In genomic region chr3:25840099-25840498, GRCh38 we compare ENCODE assay signal across 24 cellular contexts. TPM values are rescaled to one million over a fixed set of nuclear protein-coding genes. Genes with fewer than 3 reads are reported as not detected.
DNase-seq lines count a peak whose midpoint lies in the region; ATAC-seq, FAIRE-seq and TF ChIP-seq lines count a peak whose summit lies in the region.
"Had no signal": no experiment of that assay in that cellular context is flagged by ENCODE, and none has a peak within 500 bp of the region (broad histone marks: within the 10 kb centered on the region; RNA-seq: fewer than 3 reads in every experiment).

No MANE protein-coding gene starts in this region.

- TF ChIP-seq EP300 in A549 (IDR thresholded peaks at IDR 0.05) (no peak), K562 (IDR thresholded peaks at IDR 0.05; ENCODE audit: low read length) (no peak)

- CTCF ChIA-PET in A549 (lab: Yijun Ruan, JAX): no interaction called here
- CTCF ChIA-PET in IMR-90 (lab: Yijun Ruan, JAX): no interaction called here
- CTCF ChIA-PET in K562 (lab: Yijun Ruan, JAX; ENCODE audit: low intra/inter-chr PET ratio): interaction anchor here (0.6 kb wide), 1 partner anchor 427 kb away, joined by 3 read pairs; no protein-coding TSS in a partner anchor
- CTCF ChIA-PET in CD8-positive, alpha-beta T cell (lab: Charles Lee): no interaction called here

- no peak overlapping the region for H2BK5ac ChIP-seq in IMR-90 (ENCODE audit: low read depth, low read length, poor library complexity, severe bottlenecking)

- H2AFZ ChIP-seq in IMR-90 (replicated peaks; ENCODE audit: low read length, poor library complexity): no peak overlapping the region
- H2AFZ ChIP-seq in K562 (ENCODE audit: low read depth, low read length): no peak overlapping the region

- peaks cover 3% of the 10 kb centered on the region for H3K9me3 Mint-ChIP-seq in CD8-positive, alpha-beta T cell
- H3K9me3 Mint-ChIP-seq: CD4-positive, alpha-beta T cell had no signal

- TF ChIP-seq POLR2A in A549 (IDR thresholded peaks at IDR 0.05; ENCODE audit: low read length): no peak
- TF ChIP-seq POLR2A in IMR-90 (IDR thresholded peaks at IDR 0.05; ENCODE audit: low read depth, low read length): no peak
- TF ChIP-seq POLR2A in K562 (conservative IDR thresholded peaks at IDR 0.05): no peak

- intact Hi-C loops in IMR-90 (cut with micrococcal nuclease): loop anchor here (10.0 kb wide), 1 partner anchor 1435 kb away; no protein-coding TSS in a partner anchor
- intact Hi-C loops in K562 (cut with micrococcal nuclease): loop anchor here (5.0 kb wide), 1 partner anchor 872 kb away; no protein-coding TSS in a partner anchor
- intact Hi-C loops in CD8-positive, alpha-beta T cell (cut with DNase I, micrococcal nuclease): no loop called here

- no peaks in the 10 kb centered on the region for H3K36me3 ChIP-seq in IMR-90 (ENCODE audit: control insufficient read depth, insufficient read depth, low read length)
- no peaks in the 10 kb centered on the region for H3K36me3 ChIP-seq in K562 (ENCODE audit: control insufficient read depth, insufficient read depth, low read length)
- no peaks in the 10 kb centered on the region for H3K36me3 ChIP-seq in CD8-positive, alpha-beta T cell (ENCODE audit: insufficient read depth, low read length)

- no peaks in the 10 kb centered on the region for H3K36me3 Mint-ChIP-seq in CD8-positive, alpha-beta T cell

- H3K4me1 Mint-ChIP-seq in CD8-positive, alpha-beta T cell (ENCODE audit: low read depth): peaks cover 8% of the 10 kb centered on the region
- H3K4me1 Mint-ChIP-seq: B cell had no signal

- H3K23ac ChIP-seq in IMR-90 (ENCODE audit: low read depth, low read length): no peak overlapping the region

- in situ Hi-C loops in IMR-90 (cut with MboI; ENCODE audit: low sequenced_read_pairs): loop anchor here (10.0 kb wide), 1 partner anchor 195 kb away; no protein-coding TSS in a partner anchor
- in situ Hi-C loops in K562 (cut with MboI): no loop called here

- TF ChIP-seq CTCF in A549 (IDR thresholded peaks at IDR 0.05) (no peak), IMR-90 (conservative IDR thresholded peaks at IDR 0.05; ENCODE audit: low read depth, low read length) (no peak), K562 (IDR thresholded peaks at IDR 0.05 in 2 of 3, conservative IDR thresholded peaks at IDR 0.05 in 1 of 3; ENCODE audit: insufficient read depth in 2 of 3, low read depth in 1 of 3, low read length in 3 of 3) (no peak)
- no peak for TF ChIP-seq CTCF in CD8-positive, alpha-beta T cell (IDR thresholded peaks at IDR 0.05)

- no peak overlapping the region for H4K8ac ChIP-seq in IMR-90 (ENCODE audit: low read depth in 2 of 2, low read length in 2 of 2)

- no peak overlapping the region for H3K4me2 ChIP-seq in A549
- no peak overlapping the region for H3K4me2 ChIP-seq in IMR-90 (ENCODE audit: low read depth, low read length)
- H3K4me2 ChIP-seq in K562 (ENCODE audit: insufficient read depth, low read length): no peak overlapping the region
- H3K4me2 ChIP-seq: BLaER1 treated with 17β-estradiol and CSF1 and Interleukin-3, amounts not matched to agents 10 nM and 100 nM had no signal

- no peak overlapping the region for H3K18ac ChIP-seq in IMR-90 (ENCODE audit: low read depth, low read length)

- POLR2A ChIA-PET in A549 (lab: Yijun Ruan, JAX): no interaction called here
- POLR2A ChIA-PET in IMR-90 (lab: Charles Lee; ENCODE audit: unreplicated experiment): no interaction called here
- POLR2A ChIA-PET in K562 (lab: Yijun Ruan, JAX): no interaction called here
- POLR2A ChIA-PET in CD8-positive, alpha-beta T cell (lab: Charles Lee): no interaction called here

- no peak overlapping the region for H2BK120ac ChIP-seq in IMR-90 (ENCODE audit: low read depth, low read length)

- no peaks in the 10 kb centered on the region for H3K9me1 ChIP-seq in IMR-90 (ENCODE audit: insufficient read depth, low read length)
- H3K9me1 ChIP-seq in K562 (ENCODE audit: control insufficient read depth, insufficient read depth, low read length): no peaks in the 10 kb centered on the region

- no peak overlapping the region for H3K4ac ChIP-seq in IMR-90 (ENCODE audit: low read depth, low read length)

- WGBS in A549 (ENCODE audit: missing lambda C conversion rate): 57% methylated on average over 3 of the region's 3 CpGs
- WGBS in IMR-90 (ENCODE audit: extremely low coverage in 2 of 2, insufficient read length in 1 of 2), 2 experiments: no CpG with 5 or more reads among the region's 3 CpGs
- WGBS in K562 (ENCODE audit: insufficient coverage, low coverage, missing lambda C conversion rate): 0% methylated on average over 3 of the region's 3 CpGs

- H3K27ac ChIP-seq in A549 (no peak overlapping the region), IMR-90 (ENCODE audit: insufficient read depth, low read length) (no peak overlapping the region), K562 (ENCODE audit: extremely low read depth, low read depth, low read length) (no peak overlapping the region)
- no peak overlapping the region for H3K27ac ChIP-seq in CD8-positive, alpha-beta T cell (ENCODE audit: low read depth, low read length)
- H3K27ac ChIP-seq: BLaER1 treated with 17β-estradiol and CSF1 and Interleukin-3, amounts not matched to agents 10 nM and 100 nM; C4-2B had no signal

- no peak overlapping the region for H3K14ac ChIP-seq in IMR-90 (replicated peaks; ENCODE audit: low read depth, low read length)

- H3K9ac ChIP-seq in IMR-90 (ENCODE audit: low read depth, low read length): no peak overlapping the region
- H3K9ac ChIP-seq in K562 (ENCODE audit: insufficient read depth in 1 of 2, low read depth in 2 of 2, low read length in 2 of 2): no peak overlapping the region
- H3K9ac ChIP-seq: BLaER1 treated with 17β-estradiol and CSF1 and Interleukin-3, amounts not matched to agents 10 nM and 100 nM had no signal

- BruUV-seq in IMR-90 (replicated peaks; lab: Mats Ljungman, UMichigan): no TSS peak
- BruUV-seq in K562 (replicated peaks; lab: Mats Ljungman, UMichigan): no TSS peak

- H3K4me3 Mint-ChIP-seq in CD8-positive, alpha-beta T cell: no peak overlapping the region
- H3K4me3 Mint-ChIP-seq: B cell; CD4-positive, alpha-beta T cell; CD8-positive, alpha-beta memory T cell had no signal

- H3K27me3 Mint-ChIP-seq in CD8-positive, alpha-beta T cell (ENCODE audit: low read depth): no peaks in the 10 kb centered on the region
- H3K27me3 Mint-ChIP-seq: CD4-positive, alpha-beta T cell had no signal

- H3K9me3 ChIP-seq in A549 (no peaks in the 10 kb centered on the region), IMR-90 (ENCODE audit: control insufficient read depth, insufficient read depth, low read length) (peaks cover 2% of the 10 kb centered on the region; the same call in 1 of the 2 replicates), K562 (replicated peaks; ENCODE audit: control insufficient read depth, insufficient read depth, low read depth, low read length) (no peaks in the 10 kb centered on the region)
- no peaks in the 10 kb centered on the region for H3K9me3 ChIP-seq in CD8-positive, alpha-beta T cell (ENCODE audit: low read length)

- H2AK9ac ChIP-seq in IMR-90 (replicated peaks; ENCODE audit: low read depth, low read length, poor library complexity): no peak overlapping the region

- H3K4me1 ChIP-seq in A549: no peaks in the 10 kb centered on the region
- no peaks in the 10 kb centered on the region for H3K4me1 ChIP-seq in IMR-90 (ENCODE audit: control insufficient read depth, insufficient read depth, low read length)
- H3K4me1 ChIP-seq in K562 (replicated peaks in 1 of 2; ENCODE audit: control insufficient read depth in 2 of 2, insufficient read depth in 2 of 2, low read length in 2 of 2): no peaks in the 10 kb centered on the region
- no peaks in the 10 kb centered on the region for H3K4me1 ChIP-seq in CD8-positive, alpha-beta T cell (ENCODE audit: insufficient read depth, low read length)
- H3K4me1 ChIP-seq: BLaER1 treated with 17β-estradiol and CSF1 and Interleukin-3, amounts not matched to agents 10 nM and 100 nM had no signal

- H2AK5ac ChIP-seq in IMR-90 (ENCODE audit: low read depth, low read length): no peak overlapping the region

- ATAC-seq in A549 (no peak), IMR-90 (ENCODE audit: low read depth) (no peak), K562 (no peak), GM19455 (IDR thresholded peaks at IDR 0.05; ENCODE audit: unreplicated experiment) (no peak)
- ATAC-seq in CD8-positive, alpha-beta T cell: no peak
- ATAC-seq: GM12878 had no signal

- H3K56ac ChIP-seq in IMR-90 (ENCODE audit: extremely low read depth, insufficient read depth, low read length): no peak overlapping the region

- no peaks in the 10 kb centered on the region for H3K79me2 ChIP-seq in K562 (ENCODE audit: control insufficient read depth, insufficient read depth, low read length)

- TF ChIP-seq RAD21 in A549 (conservative IDR thresholded peaks at IDR 0.05 in 1 of 2, IDR thresholded peaks at IDR 0.05 in 1 of 2) (no peak), IMR-90 (IDR thresholded peaks at IDR 0.05; ENCODE audit: low read length) (no peak), K562 (CRISPR knock-in tag; conservative IDR thresholded peaks at IDR 0.05 in 1 of 2, IDR thresholded peaks at IDR 0.05 in 1 of 2) (no peak)

- H2BK20ac ChIP-seq in IMR-90 (ENCODE audit: low read depth, low read length): no peak overlapping the region

- peak; percentile 76 for FAIRE-seq in A549 (lab: Jason Lieb, UNC)
- no peak for FAIRE-seq in K562 (lab: Jason Lieb, UNC)
- FAIRE-seq: GM12878, GM12892, GM18507 had no signal

- no peak overlapping the region for H4K91ac ChIP-seq in IMR-90 (ENCODE audit: insufficient read depth, low read depth, low read length)

- dilution Hi-C loops in IMR-90 (cut with HindIII; ENCODE audit: low sequenced_read_pairs, unreplicated experiment): no loop called here

- no peak overlapping the region for H2BK15ac ChIP-seq in IMR-90 (ENCODE audit: low read depth, low read length)

- no peaks in the 10 kb centered on the region for H3K79me1 ChIP-seq in IMR-90 (ENCODE audit: low read depth in 1 of 2, low read length in 2 of 2)

- H3K27ac Mint-ChIP-seq in CD8-positive, alpha-beta T cell: no peak overlapping the region
- H3K27ac Mint-ChIP-seq: B cell; CD4-positive, alpha-beta T cell had no signal

- no peak for DNase-seq in A549 (ENCODE audit: low read depth in 1 of 2, low spot score in 1 of 2)
- DNase-seq in IMR-90: no peak
- DNase-seq in K562 (ENCODE audit: extremely low read depth in 1 of 4, low spot score in 3 of 4): no peak
- no peak for DNase-seq in CD8-positive, alpha-beta T cell
- DNase-seq in SHP77 (lab: John Stamatoyannopoulos, UW): no peak
- DNase-seq: 8988T; AML-193; CD4-positive, alpha-beta T cell; CD8-positive, alpha-beta memory T cell; COR-L47; DMS 273 treated with DMSO at 0.1 percent for 48 hours; DMS153; DMS53; DMS79; DND-41; EL; GDM1 had no signal

- no peak overlapping the region for H4K5ac ChIP-seq in IMR-90 (ENCODE audit: low read depth, low read length)

- H3K4me3 ChIP-seq in A549 (no peak overlapping the region), IMR-90 (ENCODE audit: insufficient read depth, low read depth, low read length) (no peak overlapping the region), K562 (no peak overlapping the region)
- no peak overlapping the region for H3K4me3 ChIP-seq in CD8-positive, alpha-beta T cell (ENCODE audit: low read depth, low read length)
- H3K4me3 ChIP-seq: BLaER1 treated with 17β-estradiol and CSF1 and Interleukin-3, amounts not matched to agents 10 nM and 100 nM; GM12878 had no signal

- H3K27me3 ChIP-seq in IMR-90 (ENCODE audit: control insufficient read depth, insufficient read depth, low read length): no peaks in the 10 kb centered on the region
- H3K27me3 ChIP-seq in K562 (ENCODE audit: control insufficient read depth in 2 of 2, insufficient read depth in 2 of 2, low read length in 2 of 2): peaks cover 0 to 8% of the 10 kb centered on the region in 2 experiments; a peak in 1 of 5 replicates
- H3K27me3 ChIP-seq in CD8-positive, alpha-beta T cell (ENCODE audit: insufficient read depth, low read length): no peaks in the 10 kb centered on the region
- H3K27me3 ChIP-seq: BLaER1 treated with 17β-estradiol and CSF1 and Interleukin-3, amounts not matched to agents 10 nM and 100 nM had no signal

- H4K20me1 ChIP-seq in IMR-90 (ENCODE audit: insufficient read depth, low read length) (no peaks in the 10 kb centered on the region), K562 (replicated peaks; ENCODE audit: control insufficient read depth, insufficient read depth, low read length) (no peaks in the 10 kb centered on the region)
- H4K20me1 ChIP-seq: BLaER1 treated with 17β-estradiol and CSF1 and Interleukin-3, amounts not matched to agents 10 nM and 100 nM had no signal

RNA-seq across cellular contexts. Expression of gene OXSM, which starts 50.2 kb away (rescaled TPM):
- polyA plus RNA-seq in A549 (2011; rRNA removed) (39.0 and 43.9 TPM in 2 replicates), A549 (2017; fragmentation: RNase III; extraction: RNeasy Plus Mini Kit Qiagen cat#74134 plus additional on column Dnase treatment) (17.5 to 20.0 TPM (median 19.1 TPM) in 3 replicates), IMR-90 (2012; rRNA removed) (9.9 and 11.4 TPM in 2 replicates), K562 (2011; rRNA removed) (80.5 and 98.2 TPM in 2 replicates), K562 (2014; fragmentation: Illumina TruSeq; extraction: Trizol) (31.9 and 34.0 TPM in 2 replicates), K562 (2014; fragmentation: Nextera tagmentation; extraction: Ambion mirVana) (100 to 1,000 TPM in 1 of 2 experiments, 10 to 100 TPM in 1; 97.9 to 107 TPM), K562 (2014; rRNA removed) (31.1 and 32.9 TPM in 2 replicates)
- polyA plus RNA-seq in A549 (2012; cell fraction: cytosol; rRNA removed): 12.9 and 14.0 TPM in 2 replicates
- polyA plus RNA-seq in A549 (2012; cell fraction: nucleus; rRNA removed): 9.1 and 9.9 TPM in 2 replicates
- polyA minus RNA-seq in A549 (2011; rRNA and poly(A)+ RNA removed): 7.7 and 10.0 TPM in 2 replicates
- total RNA-seq in IMR-90 (2012; rRNA removed) (10.6 and 15.4 TPM in 2 replicates), K562 (2014; rRNA removed) (24.0 and 24.3 TPM in 2 replicates), K562 (2014; rRNA removed; fragmentation: Illumina TruSeq; extraction: Trizol) (42.2 and 46.7 TPM in 2 replicates), K562 (2015; rRNA removed; fragmentation: Illumina TruSeq; extraction: Trizol) (27.1 and 30.2 TPM in 2 replicates), K562 (2021) (28.4 and 29.9 TPM in 2 replicates)
- 3.1 and 5.0 TPM in 2 replicates for polyA plus RNA-seq in IMR-90 (2012; cell fraction: cytosol; rRNA removed)
- 17.3 and 21.1 TPM in 2 replicates for polyA plus RNA-seq in IMR-90 (2012; cell fraction: nucleus; rRNA removed; ENCODE audit: low replicate concordance)
- total RNA-seq in K562 (2011; cell fraction: chromatin; rRNA removed; ENCODE audit: low replicate concordance): 38.6 and 46.6 TPM in 2 replicates
- total RNA-seq in K562 (2011; cell fraction: nucleolus; rRNA removed): 24.1 and 26.5 TPM in 2 replicates
- 35.0 and 36.7 TPM in 2 replicates for total RNA-seq in K562 (2011; cell fraction: nucleoplasm; rRNA removed)
- polyA plus RNA-seq in K562 (2011; cell fraction: cytosol; rRNA removed): 33.7 and 43.7 TPM in 2 replicates
- polyA plus RNA-seq in K562 (2011; cell fraction: nucleus; rRNA removed): 35.3 and 54.0 TPM in 2 replicates
- 24.3 and 32.0 TPM in 2 replicates for polyA plus RNA-seq in K562 (2012)
- polyA minus RNA-seq in K562 (2011; rRNA and poly(A)+ RNA removed): 60.1 and 69.8 TPM in 2 replicates
- 12.0 and 29.3 TPM in 2 replicates for polyA minus RNA-seq in K562 (2011; cell fraction: cytosol; rRNA and poly(A)+ RNA removed)
- polyA minus RNA-seq in K562 (2011; cell fraction: nucleus; rRNA and poly(A)+ RNA removed): 14.1 and 29.9 TPM in 2 replicates
- 1 to 10 TPM; 4.0 to 5.9 TPM for total RNA-seq in CD8-positive, alpha-beta T cell

RNA-seq across cellular contexts. Expression of gene NGLY1, which starts 56.9 kb away (rescaled TPM):
- polyA plus RNA-seq in A549 (2011; rRNA removed) (29.2 and 46.3 TPM in 2 replicates), A549 (2017; fragmentation: RNase III; extraction: RNeasy Plus Mini Kit Qiagen cat#74134 plus additional on column Dnase treatment) (25.2 to 27.5 TPM (median 25.4 TPM) in 3 replicates), IMR-90 (2012; rRNA removed) (7.0 and 10.0 TPM in 2 replicates), K562 (2011; rRNA removed) (74.0 and 96.8 TPM in 2 replicates), K562 (2014; fragmentation: Illumina TruSeq; extraction: Trizol) (90.9 and 102 TPM in 2 replicates), K562 (2014; fragmentation: Nextera tagmentation; extraction: Ambion mirVana) (10 to 100 TPM; 52.2 to 77.9 TPM), K562 (2014; rRNA removed) (73.5 and 81.6 TPM in 2 replicates)
- polyA plus RNA-seq in A549 (2012; cell fraction: cytosol; rRNA removed): 5.8 and 6.7 TPM in 2 replicates
- 4.0 and 8.4 TPM in 2 replicates for polyA plus RNA-seq in A549 (2012; cell fraction: nucleus; rRNA removed)
- 18.8 and 26.2 TPM in 2 replicates for polyA minus RNA-seq in A549 (2011; rRNA and poly(A)+ RNA removed)
- total RNA-seq in IMR-90 (2012; rRNA removed) (14.9 and 24.2 TPM in 2 replicates), K562 (2014; rRNA removed) (75.9 and 84.6 TPM in 2 replicates), K562 (2014; rRNA removed; fragmentation: Illumina TruSeq; extraction: Trizol) (124 and 129 TPM in 2 replicates), K562 (2015; rRNA removed; fragmentation: Illumina TruSeq; extraction: Trizol) (110 and 117 TPM in 2 replicates), K562 (2021) (87.6 and 93.9 TPM in 2 replicates)
- polyA plus RNA-seq in IMR-90 (2012; cell fraction: cytosol; rRNA removed): 2.2 and 3.5 TPM in 2 replicates
- 1.7 and 9.1 TPM in 2 replicates for polyA plus RNA-seq in IMR-90 (2012; cell fraction: nucleus; rRNA removed; ENCODE audit: low replicate concordance)
- total RNA-seq in K562 (2011; cell fraction: chromatin; rRNA removed; ENCODE audit: low replicate concordance): 128 and 222 TPM in 2 replicates
- total RNA-seq in K562 (2011; cell fraction: nucleolus; rRNA removed): 35.0 and 41.8 TPM in 2 replicates
- 84.0 and 129 TPM in 2 replicates for total RNA-seq in K562 (2011; cell fraction: nucleoplasm; rRNA removed)
- polyA plus RNA-seq in K562 (2011; cell fraction: cytosol; rRNA removed): 21.5 and 25.2 TPM in 2 replicates
- 47.2 and 64.4 TPM in 2 replicates for polyA plus RNA-seq in K562 (2011; cell fraction: nucleus; rRNA removed)
- 53.3 and 69.4 TPM in 2 replicates for polyA plus RNA-seq in K562 (2012)
- 97.7 and 99.2 TPM in 2 replicates for polyA minus RNA-seq in K562 (2011; rRNA and poly(A)+ RNA removed)
- 34.0 and 38.4 TPM in 2 replicates for polyA minus RNA-seq in K562 (2011; cell fraction: cytosol; rRNA and poly(A)+ RNA removed)
- polyA minus RNA-seq in K562 (2011; cell fraction: nucleus; rRNA and poly(A)+ RNA removed): 76.1 and 92.9 TPM in 2 replicates
- 10 to 100 TPM; 51.4 to 57.0 TPM for total RNA-seq in CD8-positive, alpha-beta T cell

Comparison
In these comparisons a context has a peak if more than half of its experiments do, and no peak if none do; other contexts are left out.
1. intact Hi-C loops: an anchor here in IMR-90 (10.0 kb wide) and K562 (5.0 kb wide); none called in CD8-positive, alpha-beta T cell.
2. Of the 35 proteins assayed by ChIP-seq in both K562 and A549: peak only in K562: none; only in A549: MAFK; in both: none; in neither: 34.